Comparison of ENCODE assay signal across 1 cellular context in the genomic region with DNA sequence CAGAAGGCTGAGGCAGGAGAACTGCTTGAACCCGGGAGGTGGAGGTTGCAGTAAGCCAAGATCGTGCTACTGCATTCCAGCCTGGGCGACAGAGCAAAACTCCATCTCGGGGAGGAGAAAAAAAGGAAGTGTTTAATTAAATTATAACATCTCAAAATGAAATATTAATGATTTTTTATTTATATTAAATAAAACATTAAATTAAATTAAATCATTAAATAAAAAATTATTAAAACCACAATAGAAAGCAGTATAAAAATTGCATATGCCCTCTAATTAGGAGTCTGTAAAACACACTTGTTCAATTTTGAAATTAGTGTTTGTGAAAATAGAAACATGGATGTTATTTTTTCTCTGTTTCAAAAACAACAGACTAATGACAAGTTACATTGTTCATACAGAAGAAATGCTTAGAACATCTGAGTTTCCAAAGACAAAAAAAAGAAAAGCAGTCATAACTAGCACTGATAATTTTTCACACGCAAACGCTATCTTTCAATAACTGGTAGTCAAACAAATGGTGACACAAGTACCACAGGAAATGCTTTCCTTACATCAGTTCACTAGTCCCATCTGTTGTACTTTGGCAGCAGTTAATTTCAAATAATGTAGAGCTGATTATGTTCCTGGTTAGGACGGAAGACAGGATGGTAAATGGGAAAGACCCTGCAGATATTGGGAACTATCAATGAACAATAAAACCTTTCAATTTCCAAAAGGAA.
TF ChIP-seq lines count a peak whose summit lies in the region.

No MANE protein-coding gene starts in this region.

TF ChIP-seq in H1, 55 proteins besides CTCF, POLR2A, EP300 and RAD21:
- TF ChIP-seq HDAC2 (IDR thresholded peaks at IDR 0.05; ENCODE audit: borderline replicate concordance in 1 of 2, low read depth in 2 of 2, low read length in 2 of 2) (no peak), MAFK (IDR thresholded peaks at IDR 0.05; ENCODE audit: low read depth, low read length) (no peak), ZNF274 (IDR thresholded peaks at IDR 0.05; ENCODE audit: borderline replicate concordance, extremely low read depth, low read length) (no peak), SIX5 (IDR thresholded peaks at IDR 0.05; ENCODE audit: low read depth, low read length) (no peak), KDM5A (IDR thresholded peaks at IDR 0.05; ENCODE audit: low read length) (no peak), SIN3A (conservative IDR thresholded peaks at IDR 0.05 in 1 of 2, IDR thresholded peaks at IDR 0.05 in 1 of 2; ENCODE audit: low read depth in 1 of 2, low read length in 2 of 2) (no peak), JUN (IDR thresholded peaks at IDR 0.05; ENCODE audit: low read depth, low read length) (no peak), EGR1 (IDR thresholded peaks at IDR 0.05; ENCODE audit: borderline replicate concordance, low read depth, low read length) (no peak)
- TF ChIP-seq, protein P1, sequence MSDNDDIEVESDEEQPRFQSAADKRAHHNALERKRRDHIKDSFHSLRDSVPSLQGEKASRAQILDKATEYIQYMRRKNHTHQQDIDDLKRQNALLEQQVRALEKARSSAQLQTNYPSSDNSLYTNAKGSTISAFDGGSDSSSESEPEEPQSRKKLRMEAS (IDR thresholded peaks at IDR 0.05), result no peak
